Comparison of ENCODE assay signal across 1 cellular context in the genomic region with DNA sequence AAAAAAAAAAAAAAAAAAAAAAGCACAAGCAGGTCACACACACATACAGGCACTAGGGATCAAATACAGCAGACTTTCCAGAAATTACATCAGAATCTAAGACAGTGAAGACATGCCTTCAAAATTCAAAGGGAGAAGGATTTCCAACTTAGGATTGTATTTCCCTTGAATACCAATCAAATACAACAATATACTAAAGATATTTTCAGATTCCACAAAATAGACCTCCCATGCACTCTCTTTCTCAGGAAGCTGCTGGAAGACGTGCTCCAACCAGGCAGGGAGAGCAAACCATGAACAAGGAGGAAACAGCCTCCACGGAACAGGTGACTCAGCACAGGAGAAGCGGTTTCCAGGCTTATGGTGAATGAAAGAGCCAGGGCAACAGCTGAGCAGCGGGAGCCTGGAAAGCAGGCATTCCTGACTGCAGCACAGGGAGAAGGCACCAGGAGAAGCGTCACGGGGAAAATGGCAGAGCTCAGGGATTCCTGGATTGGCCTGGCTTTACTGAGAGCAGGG.
A peak's percentile ranks its signal among the peaks of the same experiment; 100 is the strongest.
TF ChIP-seq lines count a peak whose summit lies in the region.

No MANE protein-coding gene starts in this region.

TF ChIP-seq in K562, 482 proteins besides CTCF, POLR2A, EP300 and RAD21 (continues in another document):
- TF ChIP-seq MBD2 (IDR thresholded peaks at IDR 0.05; ENCODE audit: borderline replicate concordance, low read depth) (no peak), TCFL5 (CRISPR knock-in tag; conservative IDR thresholded peaks at IDR 0.05) (no peak), ARID1B (IDR thresholded peaks at IDR 0.05) (peak; percentile 38; the same call in 1 of the 2 replicates), SMARCE1 (IDR thresholded peaks at IDR 0.05) (peak; percentile 39; the same call in 1 of the 2 replicates), FOXJ3 (CRISPR knock-in tag; IDR thresholded peaks at IDR 0.05) (no peak), NCOA6 (IDR thresholded peaks at IDR 0.05) (no peak), MAFK (IDR thresholded peaks at IDR 0.05; ENCODE audit: low read length) (peak; percentile 45; the same call in 1 of the 2 replicates), XRCC3 (IDR thresholded peaks at IDR 0.05) (no peak), ZNF282 (CRISPR knock-in tag; IDR thresholded peaks at IDR 0.05) (no peak), ZBTB8A (IDR thresholded peaks at IDR 0.05; ENCODE audit: partially characterized antibody) (no peak), CC2D1A (IDR thresholded peaks at IDR 0.05) (no peak), CHD2 (IDR thresholded peaks at IDR 0.05; ENCODE audit: low read depth, low read length) (no peak), CBX2 (IDR thresholded peaks at IDR 0.05; ENCODE audit: insufficient read depth, low read length, poor library complexity, severe bottlenecking) (no peak), MAFF (IDR thresholded peaks at IDR 0.05; ENCODE audit: low read length) (peak; percentile 30; the same call in 1 of the 2 replicates), RBFOX2 (IDR thresholded peaks at IDR 0.05; ENCODE audit: low read depth, low read length) (peak; percentile 44), SMARCA4 (IDR thresholded peaks at IDR 0.05) (peak; percentile 59; the same call in 1 of the 2 replicates), RUNX1 (IDR thresholded peaks at IDR 0.05; ENCODE audit: low read depth) (no peak), NCOA2 (IDR thresholded peaks at IDR 0.05; ENCODE audit: partially characterized antibody in 2 of 2) (no peak), SIX5 (IDR thresholded peaks at IDR 0.05; ENCODE audit: borderline replicate concordance in 1 of 2, insufficient read depth in 1 of 2, low read depth in 1 of 2, low read length in 2 of 2) (no peak), TBL1XR1 (IDR thresholded peaks at IDR 0.05; ENCODE audit: low read length in 2 of 2) (no peak), ATF7 (IDR thresholded peaks at IDR 0.05) (no peak), CREB1 (IDR thresholded peaks at IDR 0.05) (no peak), CREB1 (CRISPR knock-in tag; IDR thresholded peaks at IDR 0.05) (no peak), FOXJ2 (tag; IDR thresholded peaks at IDR 0.05) (no peak), CTBP1 (IDR thresholded peaks at IDR 0.05; ENCODE audit: borderline replicate concordance) (no peak), THRAP3 (IDR thresholded peaks at IDR 0.05; ENCODE audit: borderline replicate concordance) (no peak), HNRNPLL (IDR thresholded peaks at IDR 0.05; ENCODE audit: low read depth, low read length, poor library complexity, severe bottlenecking) (no peak), BCOR (IDR thresholded peaks at IDR 0.05) (no peak), ZNF644 (tag; IDR thresholded peaks at IDR 0.05; ENCODE audit: low read depth) (peak; percentile 70; the same call in 1 of the 2 replicates), ZNF584 (CRISPR knock-in tag; IDR thresholded peaks at IDR 0.05; ENCODE audit: low read depth) (peak; percentile 94), POLR2AphosphoS2 (IDR thresholded peaks at IDR 0.05; ENCODE audit: low read length) (no peak), EHMT2 (IDR thresholded peaks at IDR 0.05) (no peak), PTRF (tag; IDR thresholded peaks at IDR 0.05) (no peak; the same call in 1 of the 2 replicates), ZNF589 (CRISPR knock-in tag; IDR thresholded peaks at IDR 0.05; ENCODE audit: low read depth) (peak; percentile 80), ZNF75A (CRISPR knock-in tag; IDR thresholded peaks at IDR 0.05) (no peak), ZNF76 (CRISPR knock-in tag; IDR thresholded peaks at IDR 0.05; ENCODE audit: borderline replicate concordance) (no peak), NFYB (IDR thresholded peaks at IDR 0.05; ENCODE audit: extremely low read depth, insufficient read length) (no peak), ZNF134 (CRISPR knock-in tag; conservative IDR thresholded peaks at IDR 0.05) (no peak), HNRNPH1 (optimal IDR thresholded peaks at IDR 0.05; ENCODE audit: low read depth, low read length) (no peak), RNF2 (IDR thresholded peaks at IDR 0.05) (no peak), SAP30 (IDR thresholded peaks at IDR 0.05; ENCODE audit: borderline replicate concordance, insufficient read depth, low read depth, low read length, poor library complexity, severe bottlenecking) (no peak), C11orf30 (IDR thresholded peaks at IDR 0.05; ENCODE audit: low read depth) (peak; percentile 85), SMAD4 (CRISPR knock-in tag; conservative IDR thresholded peaks at IDR 0.05) (peak; percentile 58), TEAD2 (tag; IDR thresholded peaks at IDR 0.05) (no peak)
- TF ChIP-seq, protein P1, sequence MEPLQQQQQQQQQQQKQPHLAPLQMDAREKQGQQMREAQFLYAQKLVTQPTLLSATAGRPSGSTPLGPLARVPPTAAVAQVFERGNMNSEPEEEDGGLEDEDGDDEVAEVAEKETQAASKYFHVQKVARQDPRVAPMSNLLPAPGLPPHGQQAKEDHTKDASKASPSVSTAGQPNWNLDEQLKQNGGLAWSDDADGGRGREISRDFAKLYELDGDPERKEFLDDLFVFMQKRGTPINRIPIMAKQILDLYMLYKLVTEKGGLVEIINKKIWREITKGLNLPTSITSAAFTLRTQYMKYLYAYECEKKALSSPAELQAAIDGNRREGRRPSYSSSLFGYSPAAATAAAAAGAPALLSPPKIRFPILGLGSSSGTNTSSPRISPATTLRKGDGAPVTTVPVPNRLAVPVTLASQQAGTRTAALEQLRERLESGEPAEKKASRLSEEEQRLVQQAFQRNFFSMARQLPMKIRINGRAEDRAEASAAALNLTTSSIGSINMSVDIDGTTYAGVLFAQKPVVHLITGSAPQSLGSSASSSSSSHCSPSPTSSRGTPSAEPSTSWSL (CRISPR knock-in tag; IDR thresholded peaks at IDR 0.05; ENCODE audit: borderline replicate concordance): no peak
- TF ChIP-seq, protein P2, sequence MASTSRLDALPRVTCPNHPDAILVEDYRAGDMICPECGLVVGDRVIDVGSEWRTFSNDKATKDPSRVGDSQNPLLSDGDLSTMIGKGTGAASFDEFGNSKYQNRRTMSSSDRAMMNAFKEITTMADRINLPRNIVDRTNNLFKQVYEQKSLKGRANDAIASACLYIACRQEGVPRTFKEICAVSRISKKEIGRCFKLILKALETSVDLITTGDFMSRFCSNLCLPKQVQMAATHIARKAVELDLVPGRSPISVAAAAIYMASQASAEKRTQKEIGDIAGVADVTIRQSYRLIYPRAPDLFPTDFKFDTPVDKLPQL (IDR thresholded peaks at IDR 0.05; ENCODE audit: extremely low read depth, insufficient read length): no peak
- TF ChIP-seq, protein P3, sequence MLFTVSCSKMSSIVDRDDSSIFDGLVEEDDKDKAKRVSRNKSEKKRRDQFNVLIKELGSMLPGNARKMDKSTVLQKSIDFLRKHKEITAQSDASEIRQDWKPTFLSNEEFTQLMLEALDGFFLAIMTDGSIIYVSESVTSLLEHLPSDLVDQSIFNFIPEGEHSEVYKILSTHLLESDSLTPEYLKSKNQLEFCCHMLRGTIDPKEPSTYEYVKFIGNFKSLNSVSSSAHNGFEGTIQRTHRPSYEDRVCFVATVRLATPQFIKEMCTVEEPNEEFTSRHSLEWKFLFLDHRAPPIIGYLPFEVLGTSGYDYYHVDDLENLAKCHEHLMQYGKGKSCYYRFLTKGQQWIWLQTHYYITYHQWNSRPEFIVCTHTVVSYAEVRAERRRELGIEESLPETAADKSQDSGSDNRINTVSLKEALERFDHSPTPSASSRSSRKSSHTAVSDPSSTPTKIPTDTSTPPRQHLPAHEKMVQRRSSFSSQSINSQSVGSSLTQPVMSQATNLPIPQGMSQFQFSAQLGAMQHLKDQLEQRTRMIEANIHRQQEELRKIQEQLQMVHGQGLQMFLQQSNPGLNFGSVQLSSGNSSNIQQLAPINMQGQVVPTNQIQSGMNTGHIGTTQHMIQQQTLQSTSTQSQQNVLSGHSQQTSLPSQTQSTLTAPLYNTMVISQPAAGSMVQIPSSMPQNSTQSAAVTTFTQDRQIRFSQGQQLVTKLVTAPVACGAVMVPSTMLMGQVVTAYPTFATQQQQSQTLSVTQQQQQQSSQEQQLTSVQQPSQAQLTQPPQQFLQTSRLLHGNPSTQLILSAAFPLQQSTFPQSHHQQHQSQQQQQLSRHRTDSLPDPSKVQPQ (CRISPR knock-in tag; IDR thresholded peaks at IDR 0.05; ENCODE audit: borderline replicate concordance): no peak
- TF ChIP-seq, protein P4, sequence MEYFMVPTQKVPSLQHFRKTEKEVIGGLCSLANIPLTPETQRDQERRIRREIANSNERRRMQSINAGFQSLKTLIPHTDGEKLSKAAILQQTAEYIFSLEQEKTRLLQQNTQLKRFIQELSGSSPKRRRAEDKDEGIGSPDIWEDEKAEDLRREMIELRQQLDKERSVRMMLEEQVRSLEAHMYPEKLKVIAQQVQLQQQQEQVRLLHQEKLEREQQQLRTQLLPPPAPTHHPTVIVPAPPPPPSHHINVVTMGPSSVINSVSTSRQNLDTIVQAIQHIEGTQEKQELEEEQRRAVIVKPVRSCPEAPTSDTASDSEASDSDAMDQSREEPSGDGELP (CRISPR knock-in tag; IDR thresholded peaks at IDR 0.05; ENCODE audit: borderline replicate concordance): peak; percentile 76
- TF ChIP-seq, protein P5, sequence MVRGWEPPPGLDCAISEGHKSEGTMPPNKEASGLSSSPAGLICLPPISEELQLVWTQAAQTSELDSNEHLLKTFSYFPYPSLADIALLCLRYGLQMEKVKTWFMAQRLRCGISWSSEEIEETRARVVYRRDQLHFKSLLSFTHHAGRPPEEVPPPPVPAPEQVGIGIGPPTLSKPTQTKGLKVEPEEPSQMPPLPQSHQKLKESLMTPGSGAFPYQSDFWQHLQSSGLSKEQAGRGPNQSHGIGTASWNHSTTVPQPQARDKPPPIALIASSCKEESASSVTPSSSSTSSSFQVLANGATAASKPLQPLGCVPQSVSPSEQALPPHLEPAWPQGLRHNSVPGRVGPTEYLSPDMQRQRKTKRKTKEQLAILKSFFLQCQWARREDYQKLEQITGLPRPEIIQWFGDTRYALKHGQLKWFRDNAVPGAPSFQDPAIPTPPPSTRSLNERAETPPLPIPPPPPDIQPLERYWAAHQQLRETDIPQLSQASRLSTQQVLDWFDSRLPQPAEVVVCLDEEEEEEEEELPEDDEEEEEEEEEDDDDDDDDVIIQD (CRISPR knock-in tag; IDR thresholded peaks at IDR 0.05): no peak
- TF ChIP-seq, protein P6, sequence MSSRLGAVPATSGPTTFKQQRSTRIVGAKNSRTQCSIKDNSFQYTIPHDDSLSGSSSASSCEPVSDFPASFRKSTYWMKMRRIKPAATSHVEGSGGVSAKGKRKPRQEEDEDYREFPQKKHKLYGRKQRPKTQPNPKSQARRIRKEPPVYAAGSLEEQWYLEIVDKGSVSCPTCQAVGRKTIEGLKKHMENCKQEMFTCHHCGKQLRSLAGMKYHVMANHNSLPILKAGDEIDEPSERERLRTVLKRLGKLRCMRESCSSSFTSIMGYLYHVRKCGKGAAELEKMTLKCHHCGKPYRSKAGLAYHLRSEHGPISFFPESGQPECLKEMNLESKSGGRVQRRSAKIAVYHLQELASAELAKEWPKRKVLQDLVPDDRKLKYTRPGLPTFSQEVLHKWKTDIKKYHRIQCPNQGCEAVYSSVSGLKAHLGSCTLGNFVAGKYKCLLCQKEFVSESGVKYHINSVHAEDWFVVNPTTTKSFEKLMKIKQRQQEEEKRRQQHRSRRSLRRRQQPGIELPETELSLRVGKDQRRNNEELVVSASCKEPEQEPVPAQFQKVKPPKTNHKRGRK (tag; IDR thresholded peaks at IDR 0.05): no peak
- TF ChIP-seq, protein P7, sequence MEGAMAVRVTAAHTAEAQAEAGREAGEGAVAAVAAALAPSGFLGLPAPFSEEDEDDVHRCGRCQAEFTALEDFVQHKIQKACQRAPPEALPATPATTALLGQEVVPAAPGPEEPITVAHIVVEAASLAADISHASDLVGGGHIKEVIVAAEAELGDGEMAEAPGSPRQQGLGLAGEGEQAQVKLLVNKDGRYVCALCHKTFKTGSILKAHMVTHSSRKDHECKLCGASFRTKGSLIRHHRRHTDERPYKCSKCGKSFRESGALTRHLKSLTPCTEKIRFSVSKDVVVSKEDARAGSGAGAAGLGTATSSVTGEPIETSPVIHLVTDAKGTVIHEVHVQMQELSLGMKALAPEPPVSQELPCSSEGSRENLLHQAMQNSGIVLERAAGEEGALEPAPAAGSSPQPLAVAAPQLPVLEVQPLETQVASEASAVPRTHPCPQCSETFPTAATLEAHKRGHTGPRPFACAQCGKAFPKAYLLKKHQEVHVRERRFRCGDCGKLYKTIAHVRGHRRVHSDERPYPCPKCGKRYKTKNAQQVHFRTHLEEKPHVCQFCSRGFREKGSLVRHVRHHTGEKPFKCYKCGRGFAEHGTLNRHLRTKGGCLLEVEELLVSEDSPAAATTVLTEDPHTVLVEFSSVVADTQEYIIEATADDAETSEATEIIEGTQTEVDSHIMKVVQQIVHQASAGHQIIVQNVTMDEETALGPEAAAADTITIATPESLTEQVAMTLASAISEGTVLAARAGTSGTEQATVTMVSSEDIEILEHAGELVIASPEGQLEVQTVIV (CRISPR knock-in tag; IDR thresholded peaks at IDR 0.05; ENCODE audit: borderline replicate concordance): no peak
- TF ChIP-seq, protein P8, sequence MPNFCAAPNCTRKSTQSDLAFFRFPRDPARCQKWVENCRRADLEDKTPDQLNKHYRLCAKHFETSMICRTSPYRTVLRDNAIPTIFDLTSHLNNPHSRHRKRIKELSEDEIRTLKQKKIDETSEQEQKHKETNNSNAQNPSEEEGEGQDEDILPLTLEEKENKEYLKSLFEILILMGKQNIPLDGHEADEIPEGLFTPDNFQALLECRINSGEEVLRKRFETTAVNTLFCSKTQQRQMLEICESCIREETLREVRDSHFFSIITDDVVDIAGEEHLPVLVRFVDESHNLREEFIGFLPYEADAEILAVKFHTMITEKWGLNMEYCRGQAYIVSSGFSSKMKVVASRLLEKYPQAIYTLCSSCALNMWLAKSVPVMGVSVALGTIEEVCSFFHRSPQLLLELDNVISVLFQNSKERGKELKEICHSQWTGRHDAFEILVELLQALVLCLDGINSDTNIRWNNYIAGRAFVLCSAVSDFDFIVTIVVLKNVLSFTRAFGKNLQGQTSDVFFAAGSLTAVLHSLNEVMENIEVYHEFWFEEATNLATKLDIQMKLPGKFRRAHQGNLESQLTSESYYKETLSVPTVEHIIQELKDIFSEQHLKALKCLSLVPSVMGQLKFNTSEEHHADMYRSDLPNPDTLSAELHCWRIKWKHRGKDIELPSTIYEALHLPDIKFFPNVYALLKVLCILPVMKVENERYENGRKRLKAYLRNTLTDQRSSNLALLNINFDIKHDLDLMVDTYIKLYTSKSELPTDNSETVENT (CRISPR knock-in tag; IDR thresholded peaks at IDR 0.05): no peak
- TF ChIP-seq, protein P9, sequence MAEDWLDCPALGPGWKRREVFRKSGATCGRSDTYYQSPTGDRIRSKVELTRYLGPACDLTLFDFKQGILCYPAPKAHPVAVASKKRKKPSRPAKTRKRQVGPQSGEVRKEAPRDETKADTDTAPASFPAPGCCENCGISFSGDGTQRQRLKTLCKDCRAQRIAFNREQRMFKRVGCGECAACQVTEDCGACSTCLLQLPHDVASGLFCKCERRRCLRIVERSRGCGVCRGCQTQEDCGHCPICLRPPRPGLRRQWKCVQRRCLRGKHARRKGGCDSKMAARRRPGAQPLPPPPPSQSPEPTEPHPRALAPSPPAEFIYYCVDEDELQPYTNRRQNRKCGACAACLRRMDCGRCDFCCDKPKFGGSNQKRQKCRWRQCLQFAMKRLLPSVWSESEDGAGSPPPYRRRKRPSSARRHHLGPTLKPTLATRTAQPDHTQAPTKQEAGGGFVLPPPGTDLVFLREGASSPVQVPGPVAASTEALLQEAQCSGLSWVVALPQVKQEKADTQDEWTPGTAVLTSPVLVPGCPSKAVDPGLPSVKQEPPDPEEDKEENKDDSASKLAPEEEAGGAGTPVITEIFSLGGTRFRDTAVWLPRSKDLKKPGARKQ (CRISPR knock-in tag; IDR thresholded peaks at IDR 0.05): no peak
